ENCODE assay signal across 8 cellular contexts in the genomic region with DNA sequence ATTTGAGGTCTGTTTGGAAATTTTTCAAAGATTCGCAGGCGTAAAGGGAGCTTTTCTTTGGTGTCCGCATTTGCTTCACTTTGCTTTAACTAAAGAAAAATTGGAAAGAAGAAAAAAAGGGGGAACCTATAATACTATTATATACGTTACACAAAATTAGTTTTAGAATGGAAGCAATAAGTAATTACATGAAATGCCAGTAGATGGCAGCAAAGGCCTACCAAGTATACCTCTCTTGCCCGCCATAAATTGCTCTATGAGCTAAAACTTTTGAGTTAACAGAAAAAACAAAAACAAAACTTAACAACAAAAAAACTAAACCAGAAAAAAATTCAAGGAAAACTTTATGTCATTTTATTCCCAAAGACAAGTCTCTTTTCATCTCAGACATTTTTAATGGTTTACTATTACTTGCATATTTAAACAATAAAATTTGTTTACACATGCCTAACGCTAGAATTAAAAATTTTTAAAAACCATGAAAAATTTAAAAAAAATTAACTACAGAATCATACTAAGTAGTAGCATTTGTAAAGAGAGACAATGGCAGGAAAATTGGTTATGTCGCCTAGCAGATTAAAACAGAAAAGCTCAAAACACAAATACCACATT.
A peak's percentile ranks its signal among the peaks of the same experiment; 100 is the strongest.
DNase-seq lines count a peak whose midpoint lies in the region; ATAC-seq and TF ChIP-seq lines count a peak whose summit lies in the region.

No MANE protein-coding gene starts in this region.

- H3K9ac ChIP-seq in liver (ENCODE audit: low read depth in 1 of 2, low read length in 2 of 2), result no peak overlapping the region

- peak; percentile 89 to 90 for TF ChIP-seq RAD21 in liver (IDR thresholded peaks at IDR 0.05)

- intact Hi-C loops in posterior cingulate gyrus (cut with DNase I), result loop anchor here (1.0 to 10.0 kb wide), 3 partner anchors 329 to 770 kb away; no protein-coding TSS in a partner anchor

- DNase-seq in DMS 273 (lab: John Stamatoyannopoulos, UW; ENCODE audit: unreplicated experiment), result peak; percentile 62
- peak; percentile 65 for DNase-seq in NCI-H69 (lab: John Stamatoyannopoulos, UW)
- peak; percentile 15 for DNase-seq in brain pericyte (ENCODE audit: low read depth, low spot score)
- DNase-seq in UCSD-AML1 (lab: John Stamatoyannopoulos, UW; ENCODE audit: unreplicated experiment), result no peak
- DNase-seq in posterior cingulate gyrus, result no peak

- H3K27ac ChIP-seq in liver (ENCODE audit: low read depth in 1 of 2, low read length in 2 of 2), result no peak overlapping the region

- 26% methylated on average over 7 of the region's 7 CpGs for WGBS in liver

- H3K4me3 ChIP-seq in liver (ENCODE audit: low read depth in 1 of 3, low read length in 3 of 3), result no peak overlapping the region

- no peaks in the 10 kb centered on the region for H3K36me3 ChIP-seq in liver (ENCODE audit: control insufficient read depth in 4 of 4, insufficient read depth in 3 of 4, low read depth in 1 of 4, low read length in 3 of 4)

- peaks cover 0 to 16% (median 1%) of the 10 kb centered on the region in 4 donors for H3K27me3 ChIP-seq in liver (ENCODE audit: control insufficient read depth in 4 of 4, insufficient read depth in 4 of 4, low read length in 3 of 4)

- peak; percentile 69 for TF ChIP-seq CTCF in liver (IDR thresholded peaks at IDR 0.05; ENCODE audit: low read depth, low read length, missing input control)

- ATAC-seq in GM18858 (IDR thresholded peaks at IDR 0.05; ENCODE audit: unreplicated experiment) (peak; percentile 84), HG03139 (IDR thresholded peaks at IDR 0.05; ENCODE audit: unreplicated experiment) (peak; percentile 78)

- no peaks in the 10 kb centered on the region for H3K9me3 ChIP-seq in liver (ENCODE audit: control insufficient read depth in 4 of 4, low read length in 3 of 4)

- no peaks in the 10 kb centered on the region for H3K4me1 ChIP-seq in liver (ENCODE audit: control insufficient read depth in 4 of 4, insufficient read depth in 4 of 4, low read length in 3 of 4)

TF ChIP-seq in liver, 16 proteins besides CTCF, POLR2A, EP300 and RAD21:
- TF ChIP-seq FOXA1 (IDR thresholded peaks at IDR 0.05), result no peak
- TF ChIP-seq RXRA (IDR thresholded peaks at IDR 0.05), result no peak
- no peak for TF ChIP-seq YY1 (IDR thresholded peaks at IDR 0.05)
- no peak for TF ChIP-seq HNF4G (IDR thresholded peaks at IDR 0.05)
- TF ChIP-seq, protein P1, sequence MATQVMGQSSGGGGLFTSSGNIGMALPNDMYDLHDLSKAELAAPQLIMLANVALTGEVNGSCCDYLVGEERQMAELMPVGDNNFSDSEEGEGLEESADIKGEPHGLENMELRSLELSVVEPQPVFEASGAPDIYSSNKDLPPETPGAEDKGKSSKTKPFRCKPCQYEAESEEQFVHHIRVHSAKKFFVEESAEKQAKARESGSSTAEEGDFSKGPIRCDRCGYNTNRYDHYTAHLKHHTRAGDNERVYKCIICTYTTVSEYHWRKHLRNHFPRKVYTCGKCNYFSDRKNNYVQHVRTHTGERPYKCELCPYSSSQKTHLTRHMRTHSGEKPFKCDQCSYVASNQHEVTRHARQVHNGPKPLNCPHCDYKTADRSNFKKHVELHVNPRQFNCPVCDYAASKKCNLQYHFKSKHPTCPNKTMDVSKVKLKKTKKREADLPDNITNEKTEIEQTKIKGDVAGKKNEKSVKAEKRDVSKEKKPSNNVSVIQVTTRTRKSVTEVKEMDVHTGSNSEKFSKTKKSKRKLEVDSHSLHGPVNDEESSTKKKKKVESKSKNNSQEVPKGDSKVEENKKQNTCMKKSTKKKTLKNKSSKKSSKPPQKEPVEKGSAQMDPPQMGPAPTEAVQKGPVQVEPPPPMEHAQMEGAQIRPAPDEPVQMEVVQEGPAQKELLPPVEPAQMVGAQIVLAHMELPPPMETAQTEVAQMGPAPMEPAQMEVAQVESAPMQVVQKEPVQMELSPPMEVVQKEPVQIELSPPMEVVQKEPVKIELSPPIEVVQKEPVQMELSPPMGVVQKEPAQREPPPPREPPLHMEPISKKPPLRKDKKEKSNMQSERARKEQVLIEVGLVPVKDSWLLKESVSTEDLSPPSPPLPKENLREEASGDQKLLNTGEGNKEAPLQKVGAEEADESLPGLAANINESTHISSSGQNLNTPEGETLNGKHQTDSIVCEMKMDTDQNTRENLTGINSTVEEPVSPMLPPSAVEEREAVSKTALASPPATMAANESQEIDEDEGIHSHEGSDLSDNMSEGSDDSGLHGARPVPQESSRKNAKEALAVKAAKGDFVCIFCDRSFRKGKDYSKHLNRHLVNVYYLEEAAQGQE (IDR thresholded peaks at IDR 0.05), result no peak
TF ChIP-seq in liver: peak in this region for 0.

Comparison
In these comparisons a context has a peak if more than half of its experiments do, and no peak if none do; other contexts are left out.
1. DNase-seq: peak in DMS 273 (single experiment), NCI-H69 (single experiment) and brain pericyte (single experiment); none in UCSD-AML1 (single experiment) and posterior cingulate gyrus (0 of 10).